Comparison of ENCODE assay signal across 32 cellular contexts in the genomic region with DNA sequence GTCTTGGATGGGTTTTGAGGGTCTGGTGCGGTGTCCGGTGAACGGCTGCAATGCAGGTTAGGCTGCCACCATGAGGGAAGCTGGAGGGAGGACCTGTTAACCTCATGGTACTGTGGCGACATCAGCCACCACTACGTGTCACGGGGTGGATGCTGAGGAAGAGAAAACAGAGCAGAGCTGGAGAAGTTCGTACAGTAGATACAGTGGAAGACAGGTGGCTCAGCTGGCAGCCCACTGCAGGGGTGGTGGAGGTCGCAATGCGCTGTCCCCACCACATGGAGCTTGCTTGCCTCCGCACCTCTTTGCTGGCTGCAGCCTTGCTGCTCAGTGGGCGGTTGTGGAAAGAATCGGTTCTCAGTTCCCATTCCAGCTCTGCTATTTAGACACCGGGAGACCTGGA. TPM values are rescaled to one million over a fixed set of nuclear protein-coding genes. Genes with fewer than 3 reads are reported as not detected.
DNase-seq lines count a peak whose midpoint lies in the region; ATAC-seq and TF ChIP-seq lines count a peak whose summit lies in the region.
"Had no signal": no experiment of that assay in that cellular context is flagged by ENCODE, and none has a peak within 500 bp of the region (broad histone marks: within the 10 kb centered on the region; RNA-seq: fewer than 3 reads in every experiment).

No MANE protein-coding gene starts in this region.

- intact Hi-C loops in Right ventricle myocardium inferior (cut with DNase I): no loop called here
- intact Hi-C loops in Right ventricle myocardium superior (cut with DNase I): no loop called here
- intact Hi-C loops in naive thymus-derived CD4-positive, alpha-beta T cell (cut with micrococcal nuclease): no loop called here
- intact Hi-C loops in upper lobe of right lung (cut with DNase I): no loop called here
- intact Hi-C loops in lower lobe of right lung (cut with DNase I): no loop called here

- H3K4me3 ChIP-seq in naive thymus-derived CD4-positive, alpha-beta T cell (ENCODE audit: low read length): no peak overlapping the region
- H3K4me3 ChIP-seq in upper lobe of right lung (no peak overlapping the region), lower lobe of right lung (no peak overlapping the region)
- H3K4me3 ChIP-seq: hepatocyte, psoas muscle, upper lobe of left lung had no signal

- no peaks in the 10 kb centered on the region for H3K36me3 Mint-ChIP-seq in brain
- H3K36me3 Mint-ChIP-seq in naive thymus-derived CD4-positive, alpha-beta T cell: no peaks in the 10 kb centered on the region
- H3K36me3 Mint-ChIP-seq: activated CD4-positive, alpha-beta memory T cell treated with anti-CD3 and anti-CD28 coated beads for 36 hours had no signal

- H3K4me1 Mint-ChIP-seq in brain: peaks cover 42% of the 10 kb centered on the region
- H3K4me1 Mint-ChIP-seq in naive thymus-derived CD4-positive, alpha-beta T cell: peaks cover 0 to 4% (median 0%) of the 10 kb centered on the region in 7 donors
- H3K4me1 Mint-ChIP-seq: activated naive CD8-positive, alpha-beta T cell treated with anti-CD3 and anti-CD28 coated beads, Interleukin-2, amount 50 U/mL, for 24 hours had no signal

- no peaks in the 10 kb centered on the region for H3K27me3 ChIP-seq in naive thymus-derived CD4-positive, alpha-beta T cell (ENCODE audit: control insufficient read depth in 2 of 2, insufficient read depth in 2 of 2, low read length in 2 of 2)
- H3K27me3 ChIP-seq in upper lobe of right lung: peaks cover 3% of the 10 kb centered on the region
- no peaks in the 10 kb centered on the region for H3K27me3 ChIP-seq in lower lobe of right lung (ENCODE audit: low read depth)
- H3K27me3 ChIP-seq: hepatocyte, neutrophil, upper lobe of left lung had no signal

- CTCF ChIA-PET in naive thymus-derived CD4-positive, alpha-beta T cell (lab: Charles Lee): no interaction called here

- H3K27ac ChIP-seq in naive thymus-derived CD4-positive, alpha-beta T cell (ENCODE audit: low read depth, low read length): no peak overlapping the region
- no peak overlapping the region for H3K27ac ChIP-seq in upper lobe of right lung
- no peak overlapping the region for H3K27ac ChIP-seq in lower lobe of right lung
- H3K27ac ChIP-seq: KMS-11, neutrophil, psoas muscle, upper lobe of left lung had no signal

- H3K27ac Mint-ChIP-seq in brain: peak overlapping the region in 3 of 5 experiments; percentile 65 to 88 (median 84)
- no peak overlapping the region for H3K27ac Mint-ChIP-seq in naive thymus-derived CD4-positive, alpha-beta T cell
- H3K27ac Mint-ChIP-seq: activated CD4-positive, alpha-beta memory T cell treated with anti-CD3 and anti-CD28 coated beads for 36 hours; activated naive CD8-positive, alpha-beta T cell treated with anti-CD3 and anti-CD28 coated beads, Interleukin-2, amount 50 U/mL, for 24 hours had no signal

- no peaks in the 10 kb centered on the region for H3K9me3 ChIP-seq in naive thymus-derived CD4-positive, alpha-beta T cell (ENCODE audit: control insufficient read depth in 2 of 3, low read length in 3 of 3)
- H3K9me3 ChIP-seq in upper lobe of right lung: no peaks in the 10 kb centered on the region
- H3K9me3 ChIP-seq in lower lobe of right lung: no peaks in the 10 kb centered on the region
- H3K9me3 ChIP-seq: BE2C, Caco-2, neutrophil, psoas muscle, upper lobe of left lung had no signal

- no peak for ATAC-seq in Right ventricle myocardium inferior
- no peak for ATAC-seq in Right ventricle myocardium superior (ENCODE audit: poor library complexity)
- peak; percentile 21 for ATAC-seq in naive thymus-derived CD4-positive, alpha-beta T cell
- ATAC-seq in upper lobe of right lung: peak; percentile 6
- ATAC-seq in lower lobe of right lung: no peak
- ATAC-seq: activated naive CD8-positive, alpha-beta T cell treated with anti-CD3 and anti-CD28 coated beads, Interleukin-2, amount 50 U/mL, for 24 hours; psoas muscle had no signal

- H3K4me3 Mint-ChIP-seq in brain: peak overlapping the region in 1 of 5 experiments; percentile 47
- no peak overlapping the region for H3K4me3 Mint-ChIP-seq in naive thymus-derived CD4-positive, alpha-beta T cell
- H3K4me3 Mint-ChIP-seq: activated CD4-positive, alpha-beta memory T cell treated with anti-CD3 and anti-CD28 coated beads for 36 hours; activated naive CD8-positive, alpha-beta T cell treated with anti-CD3 and anti-CD28 coated beads, Interleukin-2, amount 50 U/mL, for 24 hours had no signal

- no peak for TF ChIP-seq CTCF in brain (conservative IDR thresholded peaks at IDR 0.05)
- no peak for TF ChIP-seq CTCF in upper lobe of right lung (IDR thresholded peaks at IDR 0.05)
- TF ChIP-seq CTCF in lower lobe of right lung (IDR thresholded peaks at IDR 0.05): no peak

- H3K27me3 Mint-ChIP-seq in brain: peaks cover 14% of the 10 kb centered on the region
- peaks cover 5 to 14% (median 13%) of the 10 kb centered on the region in 5 donors for H3K27me3 Mint-ChIP-seq in naive thymus-derived CD4-positive, alpha-beta T cell

- peak; percentile 30 for DNase-seq in Right ventricle myocardium inferior (ENCODE audit: missing footprints)
- DNase-seq in Right ventricle myocardium superior: no peak
- no peak for DNase-seq in naive thymus-derived CD4-positive, alpha-beta T cell
- DNase-seq in upper lobe of right lung: peak; percentile 61
- no peak for DNase-seq in hypothalamus (lab: John Stamatoyannopoulos, UW)
- DNase-seq in cerebellum (ENCODE audit: low spot score): no peak
- DNase-seq in lower lobe of right lung: no peak
- DNase-seq: activated CD4-positive, alpha-beta memory T cell treated with anti-CD3 and anti-CD28 coated beads for 36 hours; activated CD4-positive, CD25-positive, alpha-beta regulatory T cell; activated gamma-delta T cell; activated naive CD8-positive, alpha-beta T cell treated with anti-CD3 and anti-CD28 coated beads, Interleukin-2, amount 50 U/mL, for 24 hours; BE2C; Caco-2; DMS79 treated with DMSO at 0.1 percent for 48 hours; effector memory CD4-positive, alpha-beta T cell; foreskin melanocyte; NCI-H1092; NCI-H2029; NCI-H748 treated with DMSO at 0.1 percent for 48 hours; psoas muscle; SHP77; SW 1271; T1000; upper lobe of left lung had no signal

- no peaks in the 10 kb centered on the region for H3K9me3 Mint-ChIP-seq in brain
- no peaks in the 10 kb centered on the region for H3K9me3 Mint-ChIP-seq in naive thymus-derived CD4-positive, alpha-beta T cell
- H3K9me3 Mint-ChIP-seq: activated CD4-positive, alpha-beta memory T cell treated with anti-CD3 and anti-CD28 coated beads for 36 hours; activated naive CD8-positive, alpha-beta T cell treated with anti-CD3 and anti-CD28 coated beads, Interleukin-2, amount 50 U/mL, for 24 hours had no signal

- POLR2A ChIA-PET in naive thymus-derived CD4-positive, alpha-beta T cell (lab: Charles Lee): no interaction called here

- no peaks in the 10 kb centered on the region for H3K4me1 ChIP-seq in naive thymus-derived CD4-positive, alpha-beta T cell (ENCODE audit: control insufficient read depth in 2 of 2, insufficient read depth in 2 of 2, low read length in 2 of 2)
- H3K4me1 ChIP-seq in upper lobe of right lung (peaks cover 29% of the 10 kb centered on the region), lower lobe of right lung (peaks cover 26% of the 10 kb centered on the region)
- H3K4me1 ChIP-seq: Caco-2 had no signal

- H3K36me3 ChIP-seq in naive thymus-derived CD4-positive, alpha-beta T cell (ENCODE audit: control insufficient read depth in 2 of 3, insufficient read depth in 3 of 3, low read length in 3 of 3): no peaks in the 10 kb centered on the region
- H3K36me3 ChIP-seq in upper lobe of right lung: no peaks in the 10 kb centered on the region
- no peaks in the 10 kb centered on the region for H3K36me3 ChIP-seq in lower lobe of right lung
- H3K36me3 ChIP-seq: BE2C, neutrophil, upper lobe of left lung had no signal

RNA-seq across cellular contexts. Expression of a gene that starts 2.8 kb away (rescaled TPM):
- total RNA-seq in Right ventricle myocardium inferior (not detected), Right ventricle myocardium superior (not detected), upper lobe of right lung (not detected), cerebellum (not detected), lower lobe of right lung (not detected)
- polyA plus RNA-seq in brain (ENCODE audit: insufficient read depth, low read depth, low replicate concordance): not detected
- under 1 TPM in 2 of 5 experiments, not detected in 3; 0.16 to 0.59 TPM for total RNA-seq in naive thymus-derived CD4-positive, alpha-beta T cell
- not detected for polyA plus RNA-seq in naive thymus-derived CD4-positive, alpha-beta T cell
- total RNA-seq: A673; activated CD4-positive, alpha-beta memory T cell treated with anti-CD3 and anti-CD28 coated beads for 36 hours; Caco-2; H4; hepatocyte; lower leg skin; OCI-LY7; psoas muscle had no signal
- polyA plus RNA-seq: hepatocyte had no signal

RNA-seq across cellular contexts. Expression of a gene that starts 7.8 kb away (rescaled TPM):
- total RNA-seq in Right ventricle myocardium inferior (not detected), Right ventricle myocardium superior (not detected), upper lobe of right lung (0.43 TPM), cerebellum (not detected), lower lobe of right lung (0.30 TPM)
- not detected for polyA plus RNA-seq in brain (ENCODE audit: insufficient read depth, low read depth, low replicate concordance)
- total RNA-seq in naive thymus-derived CD4-positive, alpha-beta T cell: 1 to 10 TPM in 1 of 5 experiments, under 1 TPM in 2, not detected in 2; 0.05 to 1.1 (median 0.08) TPM
- polyA plus RNA-seq in naive thymus-derived CD4-positive, alpha-beta T cell: not detected
- total RNA-seq: A673; activated CD4-positive, alpha-beta memory T cell treated with anti-CD3 and anti-CD28 coated beads for 36 hours; Caco-2; H4; hepatocyte; OCI-LY7; psoas muscle had no signal
- polyA plus RNA-seq: hepatocyte had no signal

RNA-seq across cellular contexts. Expression of a gene that starts 45.3 kb away (rescaled TPM):
- total RNA-seq in Right ventricle myocardium inferior: 104 TPM
- total RNA-seq in Right ventricle myocardium superior: 102 TPM
- polyA plus RNA-seq in brain (ENCODE audit: insufficient read depth, low read depth, low replicate concordance): 441 TPM
- 100 to 1,000 TPM; 109 to 288 (median 140) TPM for total RNA-seq in naive thymus-derived CD4-positive, alpha-beta T cell
- polyA plus RNA-seq in naive thymus-derived CD4-positive, alpha-beta T cell: 100 to 1,000 TPM; 123 to 133 TPM
- 179 TPM for total RNA-seq in upper lobe of right lung
- total RNA-seq in cerebellum: 142 TPM
- 258 TPM for total RNA-seq in lower lobe of right lung

Comparison
In these comparisons a context has a peak if more than half of its experiments do, and no peak if none do; other contexts are left out.
1. DNase-seq: peak in Right ventricle myocardium inferior (single experiment) and upper lobe of right lung (single experiment); none in Right ventricle myocardium superior (single experiment), naive thymus-derived CD4-positive, alpha-beta T cell (0 of 9), hypothalamus (0 of 51), cerebellum (single experiment) and lower lobe of right lung (single experiment).
2. ATAC-seq: peak in naive thymus-derived CD4-positive, alpha-beta T cell (single experiment) and upper lobe of right lung (single experiment); none in Right ventricle myocardium inferior (single experiment), Right ventricle myocardium superior (single experiment) and lower lobe of right lung (0 of 2).
3. H3K27ac Mint-ChIP-seq: peak in brain (3 of 5); none in naive thymus-derived CD4-positive, alpha-beta T cell (0 of 9).